Comparison of ENCODE assay signal across 21 cellular contexts in genomic region chr18:71966791-71967190, GRCh38.
"Had no signal": no experiment of that assay in that cellular context is flagged by ENCODE, and none has a peak within 500 bp of the region (broad histone marks: within the 10 kb centered on the region; RNA-seq: fewer than 3 reads in every experiment).

No MANE protein-coding gene starts in this region.

- DNase-seq: stimulated activated CD4-positive, alpha-beta T cell treated with anti-CD3 and anti-CD28 coated beads, Interleukin-2, amount 100 ng/mL, for 48 hours; stimulated activated CD4-positive, alpha-beta T cell treated with anti-CD3 and anti-CD28 coated beads, Interleukin-4, amount 100 ng/mL, for 1 hour; stimulated activated CD4-positive, alpha-beta T cell treated with anti-CD3 and anti-CD28 coated beads, Interleukin-4, amount 100 ng/mL, for 24 hours; stimulated activated CD4-positive, alpha-beta T cell treated with anti-CD3 and anti-CD28 coated beads, Interleukin-4, amount 100 ng/mL, for 4 hours; stimulated activated CD8-positive, alpha-beta memory T cell treated with anti-CD3 and anti-CD28 coated beads, Interleukin-4, amount 100 ng/mL, for 48 hours; stimulated activated naive B cell treated with anti-CD40 and anti-IgM and Interleukin-4, amounts not matched to agents 10 μg/mL and 1 μg/mL and 100 μg/mL, for 72 hours; stimulated activated naive CD4-positive, alpha-beta T cell; stimulated activated naive CD4-positive, alpha-beta T cell treated with Interleukin-2 at 50 U/mL for 16 hours; stimulated activated naive CD8-positive, alpha-beta T cell treated with anti-CD3 and anti-CD28 coated beads, Interleukin-15, amount 100 ng/mL, for 72 hours; stimulated activated naive CD8-positive, alpha-beta T cell treated with anti-CD3 and anti-CD28 coated beads, Interleukin-15, Interleukin-2, amounts not matched to agents 100 U/mL and 50 U/mL, for 24 hours; stomach; substantia nigra; testis; thyroid gland; tibial artery; transverse colon; trophoblast cell; upper lobe of left lung; upper lobe of right lung; uterus had no signal

- FAIRE-seq: urothelium cell line had no signal
